In genomic region chr5:176732736-176733585, GRCh38 we compare ENCODE assay signal across 17 cellular contexts.
A peak's percentile ranks its signal among the peaks of the same experiment; 100 is the strongest.
DNase-seq lines count a peak whose midpoint lies in the region; ATAC-seq and TF ChIP-seq lines count a peak whose summit lies in the region.
"Had no signal": no experiment of that assay in that cellular context is flagged by ENCODE, and none has a peak within 500 bp of the region (broad histone marks: within the 10 kb centered on the region; RNA-seq: fewer than 3 reads in every experiment).

No MANE protein-coding gene starts in this region.

- intact Hi-C loops in activated CD4-positive, alpha-beta T cell treated with anti-CD3 and anti-CD28 coated beads for 36 hours (cut with DNase I, micrococcal nuclease) = no loop called here
- intact Hi-C loops in posterior vena cava (cut with DNase I) = no loop called here

- peaks cover 46% of the 10 kb centered on the region for H3K27me3 ChIP-seq in foreskin keratinocyte

- H3K27ac Mint-ChIP-seq in activated CD4-positive, alpha-beta T cell treated with anti-CD3 and anti-CD28 coated beads, Interleukin-2, amount 10 ng/mL, durations not matched to agents 7 days and 5 days = peak overlapping the region; percentile 68
- no peak overlapping the region for H3K27ac Mint-ChIP-seq in activated CD4-positive, alpha-beta T cell treated with anti-CD3 and anti-CD28 coated beads for 36 hours
- H3K27ac Mint-ChIP-seq: CD4-positive, CD25-positive, alpha-beta regulatory T cell had no signal

- H3K36me3 Mint-ChIP-seq in activated CD4-positive, alpha-beta T cell treated with anti-CD3 and anti-CD28 coated beads, Interleukin-2, amount 10 ng/mL, durations not matched to agents 7 days and 5 days (ENCODE audit: low read depth) = no peaks in the 10 kb centered on the region
- no peaks in the 10 kb centered on the region for H3K36me3 Mint-ChIP-seq in activated CD4-positive, alpha-beta T cell treated with anti-CD3 and anti-CD28 coated beads for 36 hours (ENCODE audit: low read depth)
- H3K36me3 Mint-ChIP-seq: CD4-positive, CD25-positive, alpha-beta regulatory T cell had no signal

- H3K9me3 Mint-ChIP-seq in activated CD4-positive, alpha-beta T cell treated with anti-CD3 and anti-CD28 coated beads, Interleukin-2, amount 10 ng/mL, durations not matched to agents 7 days and 5 days = no peaks in the 10 kb centered on the region
- H3K9me3 Mint-ChIP-seq in activated CD4-positive, alpha-beta T cell treated with anti-CD3 and anti-CD28 coated beads for 36 hours (ENCODE audit: low read depth) = peaks cover 2% of the 10 kb centered on the region
- H3K9me3 Mint-ChIP-seq: nephron had no signal

- H3K27me3 Mint-ChIP-seq in activated CD4-positive, alpha-beta T cell treated with anti-CD3 and anti-CD28 coated beads, Interleukin-2, amount 10 ng/mL, durations not matched to agents 7 days and 5 days = peaks cover 2% of the 10 kb centered on the region
- peaks cover 28% of the 10 kb centered on the region for H3K27me3 Mint-ChIP-seq in activated CD4-positive, alpha-beta T cell treated with anti-CD3 and anti-CD28 coated beads for 36 hours

- POLR2A ChIA-PET in activated CD4-positive, alpha-beta T cell treated with anti-CD3 and anti-CD28 coated beads, Interleukin-2, amount 10 ng/mL, durations not matched to agents 7 days and 5 days (lab: Charles Lee) = no interaction called here
- POLR2A ChIA-PET in activated CD4-positive, alpha-beta T cell treated with anti-CD3 and anti-CD28 coated beads for 36 hours (lab: Charles Lee) = no interaction called here

- no peak for TF ChIP-seq CTCF in foreskin keratinocyte (conservative IDR thresholded peaks at IDR 0.05)

- DNase-seq in activated CD4-positive, alpha-beta T cell treated with anti-CD3 and anti-CD28 coated beads, Interleukin-2, amount 10 ng/mL, durations not matched to agents 7 days and 5 days = no peak
- no peak for DNase-seq in activated CD4-positive, alpha-beta T cell treated with anti-CD3 and anti-CD28 coated beads for 36 hours
- DNase-seq in NCI-H2171 (lab: John Stamatoyannopoulos, UW) (peak; percentile 30), posterior vena cava (ENCODE audit: low spot score) (peak; percentile 66), foreskin keratinocyte (no peak), GM19240 (ENCODE audit: insufficient read length, low spot score) (no peak), activated T-cell treated with anti-CD3 and anti-CD28 coated beads for 4 hours (no peak)
- DNase-seq: activated gamma-delta T cell; CD4-positive, CD25-positive, alpha-beta regulatory T cell; DMS53; NCI-H1436 treated with DMSO at 0.1 percent for 48 hours; NCI-H226; T-helper 2 cell had no signal

- no peak for ATAC-seq in activated CD4-positive, alpha-beta T cell treated with anti-CD3 and anti-CD28 coated beads for 36 hours
- no peak for ATAC-seq in foreskin keratinocyte
- ATAC-seq: activated CD4-positive, CD25-positive, alpha-beta regulatory T cell treated with anti-CD3 and anti-CD28 coated beads, Interleukin-2, amount 50 U/mL, for 24 hours had no signal

- no peaks in the 10 kb centered on the region for H3K4me1 Mint-ChIP-seq in activated CD4-positive, alpha-beta T cell treated with anti-CD3 and anti-CD28 coated beads, Interleukin-2, amount 10 ng/mL, durations not matched to agents 7 days and 5 days
- H3K4me1 Mint-ChIP-seq in activated CD4-positive, alpha-beta T cell treated with anti-CD3 and anti-CD28 coated beads for 36 hours = no peaks in the 10 kb centered on the region
- H3K4me1 Mint-ChIP-seq: CD4-positive, CD25-positive, alpha-beta regulatory T cell had no signal

- H3K27ac ChIP-seq in cingulate gyrus (ENCODE audit: low read depth, low read length) (peak overlapping the region; percentile 54), foreskin keratinocyte (no peak overlapping the region)
- H3K27ac ChIP-seq: ascending aorta had no signal

- CTCF ChIA-PET in activated CD4-positive, alpha-beta T cell treated with anti-CD3 and anti-CD28 coated beads, Interleukin-2, amount 10 ng/mL, durations not matched to agents 7 days and 5 days (lab: Charles Lee) = no interaction called here
- CTCF ChIA-PET in activated CD4-positive, alpha-beta T cell treated with anti-CD3 and anti-CD28 coated beads for 36 hours (lab: Charles Lee) = no interaction called here

- H3K4me1 ChIP-seq in foreskin keratinocyte = no peaks in the 10 kb centered on the region
- H3K4me1 ChIP-seq: ascending aorta had no signal

- H3K4me3 Mint-ChIP-seq in activated CD4-positive, alpha-beta T cell treated with anti-CD3 and anti-CD28 coated beads, Interleukin-2, amount 10 ng/mL, durations not matched to agents 7 days and 5 days = no peak overlapping the region
- H3K4me3 Mint-ChIP-seq in activated CD4-positive, alpha-beta T cell treated with anti-CD3 and anti-CD28 coated beads for 36 hours = no peak overlapping the region
- H3K4me3 Mint-ChIP-seq: CD4-positive, CD25-positive, alpha-beta regulatory T cell had no signal

Comparison
In these comparisons a context has a peak if more than half of its experiments do, and no peak if none do; other contexts are left out.
1. DNase-seq: peak in NCI-H2171 (single experiment) and posterior vena cava (single experiment); none in activated CD4-positive, alpha-beta T cell treated with anti-CD3 and anti-CD28 coated beads, Interleukin-2, amount 10 ng/mL, durations not matched to agents 7 days and 5 days (single experiment), activated CD4-positive, alpha-beta T cell treated with anti-CD3 and anti-CD28 coated beads for 36 hours (single experiment), foreskin keratinocyte (0 of 2), GM19240 (single experiment) and activated T-cell treated with anti-CD3 and anti-CD28 coated beads for 4 hours (single experiment).